Comparison of ENCODE assay signal across 9 cellular contexts in the genomic region with DNA sequence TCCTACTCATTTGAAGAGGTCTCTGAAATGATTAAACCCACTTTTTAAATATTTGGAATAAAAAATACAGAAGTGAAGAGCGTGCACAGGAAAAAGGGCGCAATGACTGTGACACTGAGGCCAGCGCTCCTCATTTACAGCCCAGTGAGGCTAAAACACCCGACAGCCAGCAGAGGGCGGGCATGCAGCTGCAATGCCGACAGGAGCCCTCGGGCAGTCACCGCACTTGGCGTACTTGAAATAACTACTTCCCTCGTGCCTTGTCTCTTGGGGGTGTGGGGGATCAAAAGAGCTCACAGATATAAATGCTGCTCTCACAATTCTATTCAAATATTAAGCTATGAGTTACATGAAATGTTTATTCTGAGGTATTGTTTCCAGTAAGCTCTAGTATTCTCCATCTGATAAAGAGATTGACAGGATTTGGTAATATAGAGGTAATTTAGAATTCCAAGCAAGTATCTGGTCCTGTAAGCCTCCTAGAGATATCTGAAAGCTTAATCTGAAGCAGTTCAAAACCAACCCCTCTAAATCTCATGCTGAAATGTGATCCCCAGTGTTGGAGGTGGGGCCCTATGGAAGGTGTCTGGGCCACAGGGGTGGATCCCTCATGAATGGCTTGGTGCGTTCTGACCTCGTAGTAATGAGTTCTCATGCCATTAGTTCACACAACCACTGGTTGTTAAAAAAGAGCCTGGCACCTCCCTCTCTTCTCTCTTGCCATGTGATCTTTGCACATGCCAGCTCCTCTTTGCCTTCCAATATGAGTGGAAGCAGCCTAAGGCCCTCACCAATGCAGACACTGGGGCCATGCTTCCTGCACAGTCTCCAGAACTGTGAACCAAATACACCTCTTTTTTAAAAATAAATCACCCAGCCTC.
DNase-seq lines count a peak whose midpoint lies in the region; ATAC-seq and TF ChIP-seq lines count a peak whose summit lies in the region.
"Had no signal": no experiment of that assay in that cellular context is flagged by ENCODE, and none has a peak within 500 bp of the region (broad histone marks: within the 10 kb centered on the region; RNA-seq: fewer than 3 reads in every experiment).

No MANE protein-coding gene starts in this region.

- peak overlapping the region in 2 of 59 donors; percentile 20 to 36 for H3K27ac ChIP-seq in dorsolateral prefrontal cortex
- no peak overlapping the region for H3K27ac ChIP-seq in lower lobe of right lung
- H3K27ac ChIP-seq: BLaER1 had no signal

- TF ChIP-seq CTCF in dorsolateral prefrontal cortex (IDR thresholded peaks at IDR 0.05 in 54 of 56, conservative IDR thresholded peaks at IDR 0.05 in 2 of 56; ENCODE audit: low read depth in 1 of 56, partially characterized antibody in 56 of 56) (peak; percentile 64 to 99 (median 93)), lower lobe of right lung (IDR thresholded peaks at IDR 0.05) (peak; percentile 96)

- DNase-seq in SHP77 (lab: John Stamatoyannopoulos, UW) (peak; percentile 62 to 73), SHP77 treated with DMSO at 0.1 percent for 48 hours (lab: John Stamatoyannopoulos, UW) (no peak), NCI-H748 (lab: John Stamatoyannopoulos, UW; ENCODE audit: unreplicated experiment) (peak; percentile 71), dorsolateral prefrontal cortex (peak; percentile 78 to 88 (median 83)), lower lobe of right lung (peak; percentile 90)
- DNase-seq in activated CD4-positive, alpha-beta T cell treated with anti-CD3 and anti-CD28 coated beads, Interleukin-2, amount 50 U/mL, for 48 hours, result peak; percentile 80 to 84
- peak; percentile 59 for DNase-seq in stimulated activated CD8-positive, alpha-beta memory T cell treated with anti-CD3 and anti-CD28 coated beads, Interleukin-12 subunit alpha, Interleukin-12 subunit beta, amount 100 ng/mL, for 1 hour (ENCODE audit: low read depth)

- ATAC-seq in HG03460 (IDR thresholded peaks at IDR 0.05; ENCODE audit: unreplicated experiment) (peak; percentile 63), lower lobe of right lung (peak; percentile 94 to 97)

- intact Hi-C loops in dorsolateral prefrontal cortex (cut with DNase I) (loop anchor here (2.0 to 5.0 kb wide), 4 partner anchors 190 to 580 kb away; a partner anchor contains a TSS), lower lobe of right lung (cut with DNase I) (no loop called here)

- H3K9me3 ChIP-seq in lower lobe of right lung, result no peaks in the 10 kb centered on the region
- H3K9me3 ChIP-seq: BLaER1 had no signal

- H3K36me3 ChIP-seq in lower lobe of right lung, result peaks cover 78% of the 10 kb centered on the region

- H3K27me3 ChIP-seq in dorsolateral prefrontal cortex (no peaks in the 10 kb centered on the region), lower lobe of right lung (ENCODE audit: low read depth) (no peaks in the 10 kb centered on the region)
- H3K27me3 ChIP-seq: BLaER1 had no signal

- no peaks in the 10 kb centered on the region for H3K4me1 ChIP-seq in lower lobe of right lung

- H3K4me3 ChIP-seq in dorsolateral prefrontal cortex (no peak overlapping the region), lower lobe of right lung (no peak overlapping the region)
- H3K4me3 ChIP-seq: BLaER1 had no signal
